Comparison of ENCODE assay signal across 13 cellular contexts in the genomic region with DNA sequence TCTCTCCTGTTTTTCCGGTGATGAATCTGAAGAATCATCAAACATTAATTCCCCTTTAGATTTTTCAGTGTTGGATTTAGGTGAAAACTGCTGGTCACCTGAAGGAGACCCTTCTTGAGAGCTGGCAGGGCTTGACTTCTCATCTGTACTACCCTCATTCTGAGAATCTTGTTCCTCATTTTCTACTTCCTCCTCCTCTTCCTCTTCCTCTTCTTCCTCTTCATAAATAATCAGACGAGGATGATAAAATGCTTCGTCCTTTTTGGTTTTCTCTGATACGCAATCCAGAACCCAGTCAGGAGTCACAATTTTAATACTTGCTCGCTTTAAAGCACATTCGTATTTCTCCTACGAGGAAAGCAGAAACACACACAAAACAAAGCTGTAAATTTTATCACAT.
"Had no signal": no experiment of that assay in that cellular context is flagged by ENCODE, and none has a peak within 500 bp of the region (broad histone marks: within the 10 kb centered on the region; RNA-seq: fewer than 3 reads in every experiment).

No MANE protein-coding gene starts in this region.

- H3K9me3 ChIP-seq: esophagus muscularis mucosa, prostate gland, right lobe of liver, transverse colon had no signal

- H3K27me3 ChIP-seq: dorsolateral prefrontal cortex, esophagus muscularis mucosa, right lobe of liver, transverse colon had no signal

- H3K27ac Mint-ChIP-seq: stimulated activated memory B cell treated with anti-CD40 and anti-IgM and Interleukin-4, amounts not matched to agents 10 μg/mL and 1 μg/mL and 100 μg/mL, for 72 hours had no signal

- ATAC-seq: left cardiac atrium; naive thymus-derived CD4-positive, alpha-beta T cell; right lobe of liver; stimulated activated memory B cell treated with anti-CD40 and anti-IgM and Interleukin-4, amounts not matched to agents 10 μg/mL and 1 μg/mL and 100 μg/mL, for 72 hours had no signal

- DNase-seq: activated CD4-positive, alpha-beta T cell treated with anti-CD3 and anti-CD28 coated beads for 1 hour; activated CD4-positive, alpha-beta T cell treated with anti-CD3 and anti-CD28 coated beads, Interleukin-2, amount 50 U/mL, for 48 hours; dorsolateral prefrontal cortex; left cardiac atrium; naive thymus-derived CD4-positive, alpha-beta T cell; occipital lobe; right lobe of liver; substantia nigra; transverse colon had no signal

- H3K27me3 Mint-ChIP-seq: naive thymus-derived CD4-positive, alpha-beta T cell; stimulated activated memory B cell treated with anti-CD40 and anti-IgM and Interleukin-4, amounts not matched to agents 10 μg/mL and 1 μg/mL and 100 μg/mL, for 72 hours had no signal

- H3K4me3 Mint-ChIP-seq: naive thymus-derived CD4-positive, alpha-beta T cell; stimulated activated memory B cell treated with anti-CD40 and anti-IgM and Interleukin-4, amounts not matched to agents 10 μg/mL and 1 μg/mL and 100 μg/mL, for 72 hours had no signal

- H3K36me3 ChIP-seq: prostate gland had no signal

- H3K27ac ChIP-seq: dorsolateral prefrontal cortex, esophagus muscularis mucosa, prostate gland, right lobe of liver, transverse colon had no signal

- H3K4me3 ChIP-seq: dorsolateral prefrontal cortex, esophagus muscularis mucosa, lung, prostate gland, right lobe of liver, transverse colon had no signal

- H3K4me1 ChIP-seq: esophagus muscularis mucosa, prostate gland, transverse colon had no signal

- H3K9me3 Mint-ChIP-seq: naive thymus-derived CD4-positive, alpha-beta T cell; stimulated activated memory B cell treated with anti-CD40 and anti-IgM and Interleukin-4, amounts not matched to agents 10 μg/mL and 1 μg/mL and 100 μg/mL, for 72 hours had no signal
